In genomic region chr17:49003557-49004511, GRCh38 we compare ENCODE assay signal across 11 cellular contexts. TPM values are rescaled to one million over a fixed set of nuclear protein-coding genes. Genes with fewer than 3 reads are reported as not detected.
DNase-seq lines count a peak whose midpoint lies in the region; ATAC-seq and TF ChIP-seq lines count a peak whose summit lies in the region.
"Had no signal": no experiment of that assay in that cellular context is flagged by ENCODE, and none has a peak within 500 bp of the region (broad histone marks: within the 10 kb centered on the region; RNA-seq: fewer than 3 reads in every experiment).

No MANE protein-coding gene starts in this region.

- TF ChIP-seq CTCF in astrocyte of the spinal cord (IDR thresholded peaks at IDR 0.05; ENCODE audit: low read depth, low read length), result no peak
- TF ChIP-seq CTCF in tibial artery (IDR thresholded peaks at IDR 0.05), result no peak

- H3K27ac ChIP-seq in ACC112 (ENCODE audit: low read depth, low read length), result no peak overlapping the region
- H3K27ac ChIP-seq in tibial artery, result no peak overlapping the region

- ATAC-seq in left colon, result peak; percentile 39
- no peak for ATAC-seq in HG03196 (IDR thresholded peaks at IDR 0.05; ENCODE audit: unreplicated experiment)

- peaks cover 50% of the 10 kb centered on the region for H3K27me3 ChIP-seq in ACC112 (ENCODE audit: insufficient read depth, low read length)
- H3K27me3 ChIP-seq in HAP-1 (ENCODE audit: low read depth), result no peaks in the 10 kb centered on the region
- H3K27me3 ChIP-seq in tibial artery, result peaks cover 3 to 99% of the 10 kb centered on the region in 2 donors

- H2AFZ ChIP-seq in ACC112 (ENCODE audit: low read length, unreplicated experiment), result peak overlapping the region; percentile 33

- H3K4me3 ChIP-seq in ACC112 (ENCODE audit: low read depth, low read length), result peak overlapping the region; percentile 55
- H3K4me3 ChIP-seq in HAP-1, result peak overlapping the region; percentile 20
- peak overlapping the region; percentile 50 for H3K4me3 ChIP-seq in astrocyte of the spinal cord (ENCODE audit: low read depth, low read length)
- H3K4me3 ChIP-seq in tibial artery, result no peak overlapping the region

- no peaks in the 10 kb centered on the region for H3K9me3 ChIP-seq in HAP-1
- H3K9me3 ChIP-seq in tibial artery, result no peaks in the 10 kb centered on the region

- H3K4me1 ChIP-seq in ACC112 (ENCODE audit: control insufficient read depth, insufficient read depth, low read length, unreplicated experiment), result peaks cover 13% of the 10 kb centered on the region
- peaks cover 29% of the 10 kb centered on the region for H3K4me1 ChIP-seq in HAP-1
- no peaks in the 10 kb centered on the region for H3K4me1 ChIP-seq in tibial artery

- in situ Hi-C loops in HAP-1 (cut with MboI; ENCODE audit: low sequenced_read_pairs) (no loop called here), astrocyte of the spinal cord (cut with HindIII; ENCODE audit: low sequenced_read_pairs) (no loop called here)

- H3K79me2 ChIP-seq in ACC112 (ENCODE audit: control insufficient read depth, insufficient read depth, low read length, unreplicated experiment), result peaks cover 65% of the 10 kb centered on the region

- intact Hi-C loops in left colon (cut with DNase I, micrococcal nuclease) (no loop called here), tibial artery (cut with DNase I; ENCODE audit: low total_unique reads) (no loop called here)

- H3K36me3 ChIP-seq in ACC112 (ENCODE audit: insufficient read depth, low read length) (no peaks in the 10 kb centered on the region; the same call in 1 of the 2 replicates), HAP-1 (replicated peaks) (peaks cover 37% of the 10 kb centered on the region), tibial artery (no peaks in the 10 kb centered on the region)

- DNase-seq in HAP-1 (ENCODE audit: low spot score in 2 of 2) (peak in 1 of 2 experiments; percentile 47), astrocyte of the spinal cord (ENCODE audit: low read depth, low spot score) (peak; percentile 58), left colon (no peak), NCI-H446 (lab: John Stamatoyannopoulos, UW) (no peak), tibial artery (no peak), NCI-H187 (lab: John Stamatoyannopoulos, UW) (no peak)
- DNase-seq: mammary epithelial cell, NCI-H446 treated with DMSO at 0.1 percent for 48 hours, T-helper 2 cell had no signal

RNA-seq across cellular contexts. Expression of gene IGF2BP1, which starts 6.6 kb away (rescaled TPM):
- under 1 TPM in 1 of 2 donors, not detected in 1; 0.40 TPM for total RNA-seq in left colon

RNA-seq across cellular contexts. Expression of gene GIP, which starts 35.4 kb away (rescaled TPM):
- not detected for total RNA-seq in left colon
- total RNA-seq: mammary epithelial cell had no signal

RNA-seq across cellular contexts. Expression of gene SNF8, which starts 59.2 kb away (rescaled TPM):
- 100 to 1,000 TPM; 101 to 123 TPM for total RNA-seq in left colon

Comparison
In these comparisons a context has a peak if more than half of its experiments do, and no peak if none do; other contexts are left out.
1. H3K4me3 ChIP-seq: peak in ACC112 (single experiment), HAP-1 (single experiment) and astrocyte of the spinal cord (single experiment); none in tibial artery (0 of 2).